9 cellular contexts compared by ENCODE assay signal in the genomic region with DNA sequence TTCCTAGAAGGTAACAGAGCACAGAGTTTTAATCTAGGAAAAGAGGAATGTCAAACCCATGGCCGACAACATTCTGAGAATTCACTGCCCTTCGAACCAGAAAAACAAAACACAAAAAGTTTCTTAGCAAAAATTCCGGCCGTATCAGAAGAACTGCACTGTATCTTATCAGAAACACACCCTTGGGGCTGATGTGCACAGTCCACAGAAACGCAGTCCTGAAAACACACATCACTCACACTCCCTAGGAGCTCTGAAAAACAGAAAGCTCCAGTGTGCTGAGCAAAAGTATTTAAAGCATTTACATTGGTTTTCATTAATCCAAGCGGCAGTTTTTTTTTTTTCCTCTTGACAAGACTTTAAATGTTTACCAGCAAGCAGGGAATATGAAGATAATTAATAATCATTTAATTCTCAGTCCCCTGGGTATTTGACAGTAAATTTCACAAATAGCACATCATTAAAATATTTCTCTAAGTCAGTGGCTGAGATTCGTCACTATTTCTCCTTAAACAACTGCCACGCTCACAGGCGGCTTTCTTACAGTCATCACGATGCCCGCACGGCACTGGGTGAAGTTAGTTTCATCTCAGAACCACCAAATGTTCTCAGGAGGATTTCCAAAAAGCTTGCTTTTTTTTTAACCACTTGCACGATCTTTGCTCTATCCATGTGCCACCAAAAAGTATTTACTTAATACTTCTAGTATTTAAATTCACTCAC. TPM values are rescaled to one million over a fixed set of nuclear protein-coding genes. Genes with fewer than 3 reads are reported as not detected.
DNase-seq lines count a peak whose midpoint lies in the region; ATAC-seq lines count a peak whose summit lies in the region.
"Had no signal": no experiment of that assay in that cellular context is flagged by ENCODE, and none has a peak within 500 bp of the region (broad histone marks: within the 10 kb centered on the region; RNA-seq: fewer than 3 reads in every experiment).

No MANE protein-coding gene starts in this region.

- H3K4me3 Mint-ChIP-seq in activated T-cell treated with anti-CD3 and anti-CD28 coated beads, Interleukin-2, amount 50 U/mL, for 72 hours: peak overlapping the region; percentile 93 to 96

- peaks cover 100% of the 10 kb centered on the region for H3K4me1 Mint-ChIP-seq in activated T-cell treated with anti-CD3 and anti-CD28 coated beads, Interleukin-2, amount 50 U/mL, for 72 hours (ENCODE audit: low read depth)

- DNase-seq in activated naive CD4-positive, alpha-beta T cell treated with Interleukin-2 at 50 U/mL for 16 hours: peak; percentile 80
- DNase-seq in activated naive CD4-positive, alpha-beta T cell (lab: John Stamatoyannopoulos, UW): no peak
- DNase-seq in activated T-cell treated with anti-CD3 and anti-CD28 coated beads, Interleukin-2, amount 50 U/mL, for 72 hours: peak; percentile 68 to 81
- DNase-seq in iris pigment epithelial cell (ENCODE audit: low read depth): peak; percentile 58
- DNase-seq in stromal cell of bone marrow (ENCODE audit: low read depth): peak; percentile 54
- no peak for DNase-seq in NCI-H2171 treated with DMSO at 0.1 percent for 48 hours (lab: John Stamatoyannopoulos, UW)
- no peak for DNase-seq in Ammon's horn (ENCODE audit: low spot score)
- DNase-seq: AML-193 had no signal

- no peaks in the 10 kb centered on the region for H3K9me3 Mint-ChIP-seq in activated T-cell treated with anti-CD3 and anti-CD28 coated beads, Interleukin-2, amount 50 U/mL, for 72 hours

- peak; percentile 20 to 27 for ATAC-seq in activated T-cell treated with anti-CD3 and anti-CD28 coated beads, Interleukin-2, amount 50 U/mL, for 72 hours (replicated peaks in 1 of 2)
- ATAC-seq in GM18502 (IDR thresholded peaks at IDR 0.05; ENCODE audit: poor library complexity, unreplicated experiment): no peak

- H3K27me3 Mint-ChIP-seq in activated T-cell treated with anti-CD3 and anti-CD28 coated beads, Interleukin-2, amount 50 U/mL, for 72 hours (ENCODE audit: low read depth): no peaks in the 10 kb centered on the region

- H3K36me3 Mint-ChIP-seq in activated T-cell treated with anti-CD3 and anti-CD28 coated beads, Interleukin-2, amount 50 U/mL, for 72 hours (ENCODE audit: insufficient read depth in 2 of 2): peaks cover 8 to 12% of the 10 kb centered on the region in 2 donors

- peak overlapping the region; percentile 97 for H3K27ac Mint-ChIP-seq in activated T-cell treated with anti-CD3 and anti-CD28 coated beads, Interleukin-2, amount 50 U/mL, for 72 hours

RNA-seq across cellular contexts. Expression of gene NFATC2, which starts 13.3 kb away (rescaled TPM):
- 10 to 100 TPM; 29.4 to 39.9 TPM for total RNA-seq in activated T-cell treated with anti-CD3 and anti-CD28 coated beads, Interleukin-2, amount 50 U/mL, for 72 hours

Comparison
In these comparisons a context has a peak if more than half of its experiments do, and no peak if none do; other contexts are left out.
1. DNase-seq: peak in activated naive CD4-positive, alpha-beta T cell treated with Interleukin-2 at 50 U/mL for 16 hours (single experiment), activated T-cell treated with anti-CD3 and anti-CD28 coated beads, Interleukin-2, amount 50 U/mL, for 72 hours (2 of 2), iris pigment epithelial cell (single experiment) and stromal cell of bone marrow (single experiment); none in activated naive CD4-positive, alpha-beta T cell (0 of 4), NCI-H2171 treated with DMSO at 0.1 percent for 48 hours (single experiment) and Ammon's horn (single experiment).